8 cellular contexts compared by ENCODE assay signal in the genomic region with DNA sequence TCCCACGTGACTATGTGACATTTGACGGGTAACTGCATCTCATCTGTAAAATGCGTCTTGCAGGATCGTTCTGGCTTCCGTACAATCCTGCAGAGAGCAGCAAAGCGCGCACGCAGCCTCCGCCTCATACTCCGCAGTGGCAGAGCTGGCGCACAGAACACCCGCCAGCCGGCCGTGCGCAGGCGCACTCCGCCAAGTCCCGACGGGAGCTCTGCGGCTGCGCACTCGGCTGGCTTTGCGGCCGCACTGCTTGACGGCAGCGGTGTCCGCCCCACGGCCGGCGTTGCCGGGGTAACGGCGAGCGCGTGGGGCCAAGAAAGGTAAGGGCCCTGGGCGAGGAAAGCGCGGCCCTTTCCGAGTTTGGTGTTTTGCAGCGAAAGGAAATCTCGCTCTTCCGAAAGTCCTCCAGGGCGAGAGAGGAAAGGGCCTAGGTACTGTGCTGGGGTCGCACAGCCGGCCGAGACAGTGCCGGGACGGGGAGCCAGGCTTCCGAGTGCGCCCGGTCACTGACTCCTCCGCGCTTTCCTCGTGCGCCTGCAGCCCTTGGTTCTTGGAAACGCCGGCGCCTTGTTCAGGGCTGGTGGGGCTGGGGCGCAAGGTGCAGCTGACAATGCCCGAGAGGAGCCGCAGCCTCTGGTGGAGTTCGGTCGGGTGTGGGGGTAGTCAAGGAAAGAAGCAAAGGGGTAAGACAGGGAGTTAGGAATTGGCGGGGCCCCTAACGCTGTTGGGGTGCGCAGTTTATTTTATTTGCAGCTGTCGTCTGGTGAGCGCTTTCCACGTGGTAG. TPM values are rescaled to one million over a fixed set of nuclear protein-coding genes. Genes with fewer than 3 reads are reported as not detected.
DNase-seq lines count a peak whose midpoint lies in the region; ATAC-seq and TF ChIP-seq lines count a peak whose summit lies in the region.

A gene (plus strand): TSS at position 283 of the 785 bp plus-strand sequence. CDS start 5,321 bp downstream, outside the sequence.

- H3K27me3 Mint-ChIP-seq in activated naive CD8-positive, alpha-beta T cell = no peaks in the 10 kb centered on the region
- no peaks in the 10 kb centered on the region for H3K27me3 Mint-ChIP-seq in osteocyte (ENCODE audit: unreplicated experiment)

- peaks cover 10 to 19% of the 10 kb centered on the region in 2 donors for H3K4me1 ChIP-seq in thoracic aorta (ENCODE audit: control insufficient read depth in 1 of 2, low read depth in 2 of 2)

- H3K27ac ChIP-seq in thoracic aorta = peak within 1 kb of the TSS; percentile 19 to 66

- peak within 1 kb of the TSS; percentile 99 for H3K27ac Mint-ChIP-seq in activated naive CD8-positive, alpha-beta T cell
- H3K27ac Mint-ChIP-seq in osteocyte (ENCODE audit: unreplicated experiment) = peak within 1 kb of the TSS; percentile 85

- peak; percentile 37 for TF ChIP-seq CTCF in GM12873 (IDR thresholded peaks at IDR 0.05; ENCODE audit: insufficient read depth, low read depth, low read length, missing control alignments)
- peak; percentile 36 for TF ChIP-seq CTCF in osteocyte (IDR thresholded peaks at IDR 0.05)
- no peak for TF ChIP-seq CTCF in thoracic aorta (IDR thresholded peaks at IDR 0.05)

- H3K9me3 ChIP-seq in thoracic aorta = no peaks in the 10 kb centered on the region

- peaks cover 11% of the 10 kb centered on the region for H3K36me3 Mint-ChIP-seq in activated naive CD8-positive, alpha-beta T cell
- H3K36me3 Mint-ChIP-seq in osteocyte (ENCODE audit: unreplicated experiment) = no peaks in the 10 kb centered on the region

- H3K4me3 ChIP-seq in thoracic aorta = peak within 1 kb of the TSS; percentile 84

- DNase-seq in NCI-H1105 treated with DMSO at 0.1 percent for 48 hours (lab: John Stamatoyannopoulos, UW) = peak; percentile 83
- DNase-seq in SKM-1 treated with dmso at 0.1 percent for 144 hours (lab: John Stamatoyannopoulos, UW; ENCODE audit: unreplicated experiment) = peak; percentile 86
- peak; percentile 83 to 96 (median 91) for DNase-seq in head of caudate nucleus
- peak; percentile 99 for DNase-seq in osteocyte (ENCODE audit: extremely low spot score, unreplicated experiment)
- peak; percentile 64 for DNase-seq in thoracic aorta (ENCODE audit: low spot score)

- ATAC-seq in HG02678 (IDR thresholded peaks at IDR 0.05; ENCODE audit: unreplicated experiment) (peak; percentile 93), thoracic aorta (ENCODE audit: insufficient number of reproducible peaks, low FRiP score, low read depth) (peak; percentile 88)

- H3K4me3 Mint-ChIP-seq in activated naive CD8-positive, alpha-beta T cell = peak within 1 kb of the TSS; percentile 97
- H3K4me3 Mint-ChIP-seq in osteocyte (ENCODE audit: unreplicated experiment) = peak within 1 kb of the TSS; percentile 98

- H3K4me1 Mint-ChIP-seq in activated naive CD8-positive, alpha-beta T cell (ENCODE audit: low read depth) = peaks cover 38% of the 10 kb centered on the region
- peaks cover 27% of the 10 kb centered on the region for H3K4me1 Mint-ChIP-seq in osteocyte (ENCODE audit: unreplicated experiment)

- H3K9me3 Mint-ChIP-seq in activated naive CD8-positive, alpha-beta T cell (ENCODE audit: low read depth) = no peaks in the 10 kb centered on the region
- no peaks in the 10 kb centered on the region for H3K9me3 Mint-ChIP-seq in osteocyte (ENCODE audit: unreplicated experiment)

- no peaks in the 10 kb centered on the region for H3K27me3 ChIP-seq in thoracic aorta (replicated peaks; ENCODE audit: insufficient read depth)

- H3K36me3 ChIP-seq in thoracic aorta = no peaks in the 10 kb centered on the region

- intact Hi-C loops in head of caudate nucleus (cut with DNase I) = no loop called here

RNA-seq across cellular contexts. Expression of the gene that starts here (rescaled TPM):
- total RNA-seq in osteocyte = 11.5 and 14.1 TPM in 2 replicates
- total RNA-seq in thoracic aorta = 10 to 100 TPM; 17.8 to 31.5 TPM

Comparison
In these comparisons a context has a peak if more than half of its experiments do, and no peak if none do; other contexts are left out.
1. Peak in every context shown above with its lines: DNase-seq, ATAC-seq, H3K4me3 ChIP-seq and H3K27ac ChIP-seq.